ENCODE assay signal across 23 cellular contexts in genomic region chr1:235134171-235134570, GRCh38.
"Had no signal": no experiment of that assay in that cellular context is flagged by ENCODE, and none has a peak within 500 bp of the region (broad histone marks: within the 10 kb centered on the region; RNA-seq: fewer than 3 reads in every experiment).

No MANE protein-coding gene starts in this region.

- H3K27ac Mint-ChIP-seq: nephron; neural progenitor cell; progenitor cell of endocrine pancreas; stimulated activated naive B cell treated with anti-CD40 and anti-IgM and Interleukin-4, amounts not matched to agents 10 μg/mL and 1 μg/mL and 100 μg/mL, for 72 hours; stimulated activated naive CD8-positive, alpha-beta T cell treated with anti-CD3 and anti-CD28 coated beads, Interleukin-15, Interleukin-2, amounts not matched to agents 100 ng/mL and 50 ng/mL, for 24 hours had no signal

- H3K4me3 Mint-ChIP-seq: nephron; neural progenitor cell; stimulated activated effector memory CD8-positive, alpha-beta T cell treated with anti-CD3 and anti-CD28 coated beads, Interleukin-12 subunit alpha, Interleukin-12 subunit beta, amount 100 ng/mL, for 72 hours; stimulated activated naive B cell treated with anti-CD40 and anti-IgM and Interleukin-4, amounts not matched to agents 10 μg/mL and 1 μg/mL and 100 μg/mL, for 72 hours; stimulated activated naive CD8-positive, alpha-beta T cell treated with anti-CD3 and anti-CD28 coated beads, Interleukin-15, Interleukin-2, amounts not matched to agents 100 ng/mL and 50 ng/mL, for 24 hours had no signal

- H3K27me3 Mint-ChIP-seq: progenitor cell of endocrine pancreas; stimulated activated naive B cell treated with anti-CD40 and anti-IgM and Interleukin-4, amounts not matched to agents 10 μg/mL and 1 μg/mL and 100 μg/mL, for 72 hours; stimulated activated naive CD8-positive, alpha-beta T cell treated with anti-CD3 and anti-CD28 coated beads, Interleukin-15, Interleukin-2, amounts not matched to agents 100 ng/mL and 50 ng/mL, for 24 hours had no signal

- ATAC-seq: psoas muscle; right cardiac atrium; right lobe of liver; stimulated activated effector memory CD8-positive, alpha-beta T cell treated with anti-CD3 and anti-CD28 coated beads, Interleukin-12 subunit alpha, Interleukin-12 subunit beta, amount 100 ng/mL, for 72 hours; stimulated activated naive B cell treated with anti-CD40 and anti-IgM and Interleukin-4, amounts not matched to agents 10 μg/mL and 1 μg/mL and 100 μg/mL, for 72 hours had no signal

- DNase-seq: occipital lobe; ovary; posterior cingulate gyrus; psoas muscle; right cardiac atrium; right lobe of liver; sigmoid colon; small intestine; stimulated activated CD4-positive, alpha-beta T cell treated with anti-CD3 and anti-CD28 coated beads, Interleukin-15, amount 100 ng/mL, for 24 hours; stimulated activated CD4-positive, alpha-beta T cell treated with anti-CD3 and anti-CD28 coated beads, Interleukin-2, amount 100 ng/mL, for 24 hours; stimulated activated CD4-positive, alpha-beta T cell treated with anti-CD3 and anti-CD28 coated beads, Interleukin-2, amount 100 ng/mL, for 48 hours; stimulated activated CD4-positive, alpha-beta T cell treated with anti-CD3 and anti-CD28 coated beads, Interleukin-4, amount 100 ng/mL, for 24 hours; stimulated activated naive B cell treated with anti-CD40 and anti-IgM and Interleukin-4, amounts not matched to agents 10 μg/mL and 1 μg/mL and 100 μg/mL, for 72 hours; stimulated activated naive CD4-positive, alpha-beta T cell treated with Interleukin-2 at 50 U/mL for 16 hours; stomach; thyroid gland; trophoblast cell; upper lobe of left lung had no signal

- H3K9me3 Mint-ChIP-seq: nephron; neural progenitor cell; stimulated activated effector memory CD8-positive, alpha-beta T cell treated with anti-CD3 and anti-CD28 coated beads, Interleukin-12 subunit alpha, Interleukin-12 subunit beta, amount 100 ng/mL, for 72 hours; stimulated activated naive B cell treated with anti-CD40 and anti-IgM and Interleukin-4, amounts not matched to agents 10 μg/mL and 1 μg/mL and 100 μg/mL, for 72 hours; stimulated activated naive CD8-positive, alpha-beta T cell treated with anti-CD3 and anti-CD28 coated beads, Interleukin-15, Interleukin-2, amounts not matched to agents 100 ng/mL and 50 ng/mL, for 24 hours had no signal
